ENCODE assay signal across 6 cellular contexts in the genomic region with DNA sequence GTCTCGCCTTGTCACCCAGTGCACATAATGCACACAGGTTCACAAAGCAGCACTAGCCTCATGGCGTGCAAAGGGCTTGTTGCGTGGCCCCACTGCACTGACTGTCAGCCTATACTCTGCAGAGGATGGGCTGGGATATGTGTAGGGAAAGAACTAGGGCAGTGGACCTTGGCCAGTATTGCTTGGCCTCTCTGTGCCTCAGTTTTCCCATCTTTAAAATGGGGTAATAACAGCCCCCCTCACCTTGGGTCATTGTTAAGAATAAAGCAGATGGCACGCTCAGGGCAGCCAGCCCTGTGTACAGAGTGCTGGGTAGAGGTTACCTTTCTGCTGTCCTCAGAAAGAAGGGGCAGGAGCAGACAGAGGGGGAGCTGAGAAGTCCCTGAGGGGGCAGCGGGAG.
"Had no signal": no experiment of that assay in that cellular context is flagged by ENCODE, and none has a peak within 500 bp of the region (broad histone marks: within the 10 kb centered on the region; RNA-seq: fewer than 3 reads in every experiment).

No MANE protein-coding gene starts in this region.

- FAIRE-seq: HTR-8/SVneo had no signal

- H3K9ac ChIP-seq: KMS-11 had no signal

- H3K4me2 ChIP-seq: KMS-11 had no signal

- H3K27ac ChIP-seq: HL-60, KMS-11 had no signal

- DNase-seq: IMR-90, KBM-7, KG1 had no signal
